Comparison of ENCODE assay signal across 2 cellular contexts in genomic region chr6:26538936-26539615, GRCh38.
TF ChIP-seq lines count a peak whose summit lies in the region.

No MANE protein-coding gene starts in this region.

TF ChIP-seq in SK-N-SH, 30 proteins besides CTCF, POLR2A, EP300 and RAD21 (continued from another document):
- TF ChIP-seq ZBTB33 (IDR thresholded peaks at IDR 0.05; ENCODE audit: borderline replicate concordance, low read depth) (no peak), RCOR1 (IDR thresholded peaks at IDR 0.05; ENCODE audit: low read length) (no peak), YY1 (IDR thresholded peaks at IDR 0.05; ENCODE audit: low read depth) (no peak), SMC3 (IDR thresholded peaks at IDR 0.05; ENCODE audit: low read depth, low read length) (no peak), SIN3A (IDR thresholded peaks at IDR 0.05; ENCODE audit: borderline replicate concordance, low read depth, low read length) (no peak), GABPA (IDR thresholded peaks at IDR 0.05; ENCODE audit: low read depth) (no peak), REST (IDR thresholded peaks at IDR 0.05; ENCODE audit: low read depth, low read length) (no peak), CHD2 (IDR thresholded peaks at IDR 0.05; ENCODE audit: low read length, partially characterized antibody) (no peak), POLR2AphosphoS5 (IDR thresholded peaks at IDR 0.05; ENCODE audit: low read depth, low read length) (no peak), RXRA (IDR thresholded peaks at IDR 0.05; ENCODE audit: borderline replicate concordance, low read depth) (no peak), USF1 (IDR thresholded peaks at IDR 0.05; ENCODE audit: borderline replicate concordance, low read depth) (no peak)

TF ChIP-seq in SK-N-SH treated with all-trans-retinoic acid at 6 μM for 48 hours, 23 proteins besides CTCF, POLR2A, EP300 and RAD21 (continued from another document):
- TF ChIP-seq POU6F1 (CRISPR knock-in tag; IDR thresholded peaks at IDR 0.05; ENCODE audit: borderline replicate concordance, low read depth), result no peak
- TF ChIP-seq TCF4 (CRISPR knock-in tag; IDR thresholded peaks at IDR 0.05; ENCODE audit: borderline replicate concordance), result no peak
- TF ChIP-seq ESRRG (CRISPR knock-in tag; IDR thresholded peaks at IDR 0.05), result no peak
- no peak for TF ChIP-seq PPARA (CRISPR knock-in tag; IDR thresholded peaks at IDR 0.05; ENCODE audit: borderline replicate concordance)
- TF ChIP-seq ZNF565 (CRISPR knock-in tag; conservative IDR thresholded peaks at IDR 0.05; ENCODE audit: low read depth), result no peak
- TF ChIP-seq TSHZ2 (CRISPR knock-in tag; IDR thresholded peaks at IDR 0.05), result no peak
- TF ChIP-seq ZFP3 (CRISPR knock-in tag; IDR thresholded peaks at IDR 0.05), result no peak
- TF ChIP-seq ISL1 (CRISPR knock-in tag; IDR thresholded peaks at IDR 0.05), result no peak
- no peak for TF ChIP-seq CSRNP3 (CRISPR knock-in tag; IDR thresholded peaks at IDR 0.05)
- TF ChIP-seq ZNF70 (CRISPR knock-in tag; IDR thresholded peaks at IDR 0.05), result no peak
- no peak for TF ChIP-seq ARNTL (CRISPR knock-in tag; IDR thresholded peaks at IDR 0.05; ENCODE audit: borderline replicate concordance, low read depth)
- no peak for TF ChIP-seq SNAI2 (CRISPR knock-in tag; IDR thresholded peaks at IDR 0.05)
- TF ChIP-seq ZC3H10 (CRISPR knock-in tag; IDR thresholded peaks at IDR 0.05), result no peak
- TF ChIP-seq PATZ1 (CRISPR knock-in tag; IDR thresholded peaks at IDR 0.05; ENCODE audit: borderline replicate concordance), result no peak
- no peak for TF ChIP-seq CSDC2 (CRISPR knock-in tag; IDR thresholded peaks at IDR 0.05)
